ENCODE assay signal across 10 cellular contexts in genomic region chr4:145732001-145732400, GRCh38. TPM values are rescaled to one million over a fixed set of nuclear protein-coding genes. Genes with fewer than 3 reads are reported as not detected.
A peak's percentile ranks its signal among the peaks of the same experiment; 100 is the strongest.
DNase-seq lines count a peak whose midpoint lies in the region; ATAC-seq and TF ChIP-seq lines count a peak whose summit lies in the region.
"Had no signal": no experiment of that assay in that cellular context is flagged by ENCODE, and none has a peak within 500 bp of the region (broad histone marks: within the 10 kb centered on the region; RNA-seq: fewer than 3 reads in every experiment).

No MANE protein-coding gene starts in this region.

- H4K20me1 ChIP-seq in H9 (ENCODE audit: control insufficient read depth, insufficient read depth, insufficient read length) = no peaks in the 10 kb centered on the region
- no peaks in the 10 kb centered on the region for H4K20me1 ChIP-seq in hepatocyte (ENCODE audit: insufficient read depth, poor library complexity, severe bottlenecking)

- POLR2A ChIA-PET in activated B cell treated with CpG ODN at 0.5 μM for 24 hours (lab: Charles Lee) = no interaction called here

- H3K9ac ChIP-seq in H9 (ENCODE audit: extremely low read depth, insufficient read length, low read length) = peak overlapping the region; percentile 69
- no peak overlapping the region for H3K9ac ChIP-seq in skeletal muscle satellite cell (ENCODE audit: low read depth, low read length)

- no peaks in the 10 kb centered on the region for H3K36me3 ChIP-seq in hepatocyte (replicated peaks; ENCODE audit: insufficient read depth, low read depth)
- H3K36me3 ChIP-seq in skeletal muscle satellite cell (ENCODE audit: insufficient read depth, low read length) = no peaks in the 10 kb centered on the region

- H3T11ph ChIP-seq in H9 (ENCODE audit: low read length) = no peak overlapping the region

- no peak overlapping the region for H2AK5ac ChIP-seq in H9 (ENCODE audit: insufficient read length, low read length)

- H3K56ac ChIP-seq in H9 (ENCODE audit: insufficient read length, low read depth, low read length) = no peak overlapping the region

- H3K27ac ChIP-seq in H9 (ENCODE audit: insufficient read length, low read depth, low read length) (peak overlapping the region; percentile 70), hepatocyte (peak overlapping the region; percentile 99)

- no peak for ATAC-seq in activated B cell treated with CpG ODN at 0.5 μM for 24 hours (ENCODE audit: low read depth)

- H3K4me3 ChIP-seq in hepatocyte (no peak overlapping the region), skeletal muscle satellite cell (ENCODE audit: low read length) (no peak overlapping the region)

- peaks cover 13% of the 10 kb centered on the region for H3K4me1 ChIP-seq in H9 (ENCODE audit: insufficient read depth, low read length)
- peaks cover 40% of the 10 kb centered on the region for H3K4me1 ChIP-seq in hepatocyte (ENCODE audit: insufficient read depth)
- H3K4me1 ChIP-seq in skeletal muscle satellite cell (ENCODE audit: control insufficient read depth, insufficient read depth, low read length) = peaks cover 44% of the 10 kb centered on the region

- TF ChIP-seq CTCF in H9 (conservative IDR thresholded peaks at IDR 0.05) (no peak), activated B cell treated with CpG ODN at 0.5 μM for 24 hours (IDR thresholded peaks at IDR 0.05) (no peak), hepatocyte (IDR thresholded peaks at IDR 0.05; ENCODE audit: poor library complexity) (no peak)

- no CpG with 5 or more reads among the region's 3 CpGs for WGBS in H9 (ENCODE audit: extremely low coverage, insufficient read length, low lambda C conversion rate)
- WGBS in hepatocyte (ENCODE audit: low lambda C conversion rate, missing lambda C conversion rate) = 54% methylated on average over 3 of the region's 3 CpGs

- H2AFZ ChIP-seq in H9 (ENCODE audit: low read length) (no peak overlapping the region), hepatocyte (peak overlapping the region; percentile 74)

- no peak overlapping the region for H2BK5ac ChIP-seq in H9 (ENCODE audit: insufficient read length, low read length)

- peak overlapping the region; percentile 50 to 91 (median 86); a peak in 6 of 7 replicates for H3K27ac Mint-ChIP-seq in H9
- H3K27ac Mint-ChIP-seq in activated B cell treated with CpG ODN at 0.5 μM for 24 hours = no peak overlapping the region

- H3K23ac ChIP-seq in H9 (ENCODE audit: insufficient read length, low read depth, low read length) = no peak overlapping the region

- no peaks in the 10 kb centered on the region for H3K23me2 ChIP-seq in H9 (ENCODE audit: insufficient read length, low read depth, low read length, poor library complexity, severe bottlenecking)

- intact Hi-C loops in activated B cell treated with CpG ODN at 0.5 μM for 24 hours (cut with micrococcal nuclease) = loop anchor here (2.0 to 10.0 kb wide), 5 partner anchors 113 to 790 kb away; partner anchors contain the start of genes MMAA, OTUD4, SLC10A7 and ZNF827

- H3K4ac ChIP-seq in H9 (ENCODE audit: low read depth, low read length) = no peak overlapping the region

- H3K14ac ChIP-seq in H9 (ENCODE audit: insufficient read depth, low read length) = no peak overlapping the region

- H3K79me2 ChIP-seq in H9 (ENCODE audit: insufficient read depth, low read length) (no peaks in the 10 kb centered on the region), hepatocyte (no peaks in the 10 kb centered on the region)

- H3K27me3 Mint-ChIP-seq in H9 (ENCODE audit: low read depth) = no peaks in the 10 kb centered on the region; the same call in 1 of the 2 replicates
- peaks cover 10% of the 10 kb centered on the region for H3K27me3 Mint-ChIP-seq in activated B cell treated with CpG ODN at 0.5 μM for 24 hours

- no peak for DNase-seq in H9
- no peak for DNase-seq in activated B cell treated with CpG ODN at 0.5 μM for 24 hours
- no peak for DNase-seq in hepatocyte (ENCODE audit: low spot score)
- no peak for DNase-seq in effector CD8-positive, alpha-beta T cell (lab: John Stamatoyannopoulos, UW)
- no peak for DNase-seq in DMS153 (lab: John Stamatoyannopoulos, UW)
- DNase-seq in NCI-H446 (lab: John Stamatoyannopoulos, UW) = no peak
- DNase-seq: OCI-M1 had no signal

- no peaks in the 10 kb centered on the region for H3K79me1 ChIP-seq in H9 (ENCODE audit: insufficient read depth, low read depth, low read length, poor library complexity, severe bottlenecking)

- H3K4me1 Mint-ChIP-seq in H9 (peaks cover 34 to 35% of the 10 kb centered on the region in 2 experiments), activated B cell treated with CpG ODN at 0.5 μM for 24 hours (peaks cover 11% of the 10 kb centered on the region)

- no peak overlapping the region for H2BK12ac ChIP-seq in H9 (ENCODE audit: insufficient read length, low read depth, low read length)

- no peaks in the 10 kb centered on the region for H3K9me3 ChIP-seq in H9 (ENCODE audit: control insufficient read depth, low read depth, low read length)
- H3K9me3 ChIP-seq in hepatocyte (ENCODE audit: low read depth) = no peaks in the 10 kb centered on the region
- H3K9me3 ChIP-seq in skeletal muscle satellite cell (replicated peaks; ENCODE audit: low read length) = no peaks in the 10 kb centered on the region

- H3K9me3 Mint-ChIP-seq in H9 = no peaks in the 10 kb centered on the region; a peak in 1 of 5 replicates
- H3K9me3 Mint-ChIP-seq in activated B cell treated with CpG ODN at 0.5 μM for 24 hours = no peaks in the 10 kb centered on the region

- H2BK15ac ChIP-seq in H9 (ENCODE audit: low read depth, low read length) = no peak overlapping the region

- H3K36me3 Mint-ChIP-seq in H9 (ENCODE audit: insufficient read depth in 1 of 3, low read depth in 3 of 3) = peaks cover 0 to 9% (median 3%) of the 10 kb centered on the region in 3 experiments; a peak in 2 of 7 replicates
- H3K36me3 Mint-ChIP-seq in activated B cell treated with CpG ODN at 0.5 μM for 24 hours (ENCODE audit: low read depth) = no peaks in the 10 kb centered on the region

- H4K8ac ChIP-seq in H9 (replicated peaks; ENCODE audit: insufficient read length, low read depth, low read length) = no peak overlapping the region

- H4K5ac ChIP-seq in H9 (ENCODE audit: insufficient read length, low read depth, low read length) = no peak overlapping the region

- H3K4me3 Mint-ChIP-seq in H9 = peak overlapping the region; percentile 60 to 71
- H3K4me3 Mint-ChIP-seq in activated B cell treated with CpG ODN at 0.5 μM for 24 hours = peak overlapping the region; percentile 85

- H4K91ac ChIP-seq in H9 (ENCODE audit: insufficient read length, low read depth, low read length) = no peak overlapping the region

- H3K18ac ChIP-seq in H9 (ENCODE audit: insufficient read length, low read depth, low read length) = peak overlapping the region; percentile 33

- H3K9me2 ChIP-seq in hepatocyte (replicated peaks; ENCODE audit: insufficient read depth) = no peaks in the 10 kb centered on the region

- no peak overlapping the region for H2BK20ac ChIP-seq in H9 (ENCODE audit: low read depth, low read length, poor library complexity, severe bottlenecking)

- H3K4me2 ChIP-seq in H9 (ENCODE audit: insufficient read depth, insufficient read length, low read length) (peak overlapping the region; percentile 45), hepatocyte (peak overlapping the region; percentile 80), skeletal muscle satellite cell (ENCODE audit: low read length) (peak overlapping the region; percentile 48)

- CTCF ChIA-PET in activated B cell treated with CpG ODN at 0.5 μM for 24 hours (lab: Charles Lee) = no interaction called here

- H2BK120ac ChIP-seq in H9 (ENCODE audit: low read depth, low read length, poor library complexity, severe bottlenecking) = no peak overlapping the region

- H3K27me3 ChIP-seq in H9 (ENCODE audit: insufficient read depth, low read length) = no peaks in the 10 kb centered on the region; the same call in 1 of the 2 replicates
- H3K27me3 ChIP-seq in hepatocyte = no peaks in the 10 kb centered on the region
- H3K27me3 ChIP-seq in skeletal muscle satellite cell (ENCODE audit: control insufficient read depth, insufficient read depth, low read length) = no peaks in the 10 kb centered on the region

RNA-seq across cellular contexts. Expression of gene C4orf51, which starts 52.1 kb away (rescaled TPM):
- 2.7 and 6.0 TPM in 2 replicates for total RNA-seq in H9 (2021)
- total RNA-seq in activated B cell treated with CpG ODN at 0.5 μM for 24 hours = not detected in 2 replicates
- not detected in 2 replicates for total RNA-seq in hepatocyte
- polyA plus RNA-seq in hepatocyte = not detected in 2 replicates
- not detected in 2 replicates for total RNA-seq in skeletal muscle satellite cell (2012; rRNA removed)
- total RNA-seq: lung microvascular endothelial cell had no signal
- polyA plus RNA-seq: adipose tissue had no signal
